In the genomic region with DNA sequence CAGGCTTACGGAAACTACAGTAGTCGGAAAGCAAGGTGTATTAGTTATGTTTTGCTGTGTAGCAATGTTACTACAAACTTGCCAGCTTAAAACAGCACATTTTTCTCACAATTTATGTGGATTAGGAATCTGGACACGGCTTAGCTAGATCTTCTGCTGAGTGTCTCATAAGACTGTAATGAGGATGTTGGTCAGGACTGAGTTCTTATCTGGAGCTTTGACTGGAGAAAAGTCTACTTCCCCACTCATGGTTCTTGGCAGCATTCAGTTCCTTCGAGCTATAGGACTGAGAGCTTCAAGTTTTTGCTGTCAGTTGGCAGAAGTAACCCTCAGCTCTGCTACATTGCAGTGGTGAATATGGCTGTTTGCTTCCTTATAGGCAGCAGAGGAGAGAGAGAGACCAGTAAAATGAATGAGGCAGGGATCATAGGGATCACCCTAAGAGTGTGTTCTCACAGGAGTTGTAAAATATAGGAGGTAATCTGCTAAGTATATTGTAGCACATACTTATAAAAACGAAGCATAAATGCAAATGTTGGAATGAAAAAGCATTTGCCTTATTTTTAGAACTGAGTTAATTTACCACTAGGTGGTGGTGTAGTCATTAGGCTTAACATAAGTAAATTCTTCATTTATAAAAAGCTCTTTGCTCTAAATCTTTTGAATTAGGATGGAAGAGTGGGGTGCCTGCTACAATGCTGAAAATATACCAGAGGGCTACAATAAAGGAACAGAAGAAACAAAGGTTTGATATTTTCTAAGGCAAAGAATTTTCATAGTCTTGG, we compare ENCODE assay signal across 10 cellular contexts. TPM values are rescaled to one million over a fixed set of nuclear protein-coding genes. Genes with fewer than 3 reads are reported as not detected.
A peak's percentile ranks its signal among the peaks of the same experiment; 100 is the strongest.
DNase-seq lines count a peak whose midpoint lies in the region; FAIRE-seq and TF ChIP-seq lines count a peak whose summit lies in the region.
"Had no signal": no experiment of that assay in that cellular context is flagged by ENCODE, and none has a peak within 500 bp of the region (broad histone marks: within the 10 kb centered on the region; RNA-seq: fewer than 3 reads in every experiment).

No MANE protein-coding gene starts in this region.

- no peak for FAIRE-seq in endothelial cell of umbilical vein (lab: Jason Lieb, UNC)

- no peak overlapping the region for H3K4me3 ChIP-seq in endothelial cell of umbilical vein (replicated peaks in 1 of 3; ENCODE audit: insufficient read depth in 1 of 3, low read depth in 1 of 3, low read length in 3 of 3)

- H3K4me1 ChIP-seq in endothelial cell of umbilical vein (ENCODE audit: control insufficient read depth, extremely low read depth, insufficient read depth, low read length) = no peaks in the 10 kb centered on the region

- intact Hi-C loops in endothelial cell of umbilical vein (cut with micrococcal nuclease) = loop anchor here (5.0 kb wide), 1 partner anchor 923 kb away; no protein-coding TSS in a partner anchor

- TF ChIP-seq POLR2A in endothelial cell of umbilical vein (IDR thresholded peaks at IDR 0.05; ENCODE audit: low read depth, low read length) = no peak

- no peak for TF ChIP-seq CTCF in endothelial cell of umbilical vein (IDR thresholded peaks at IDR 0.05; ENCODE audit: extremely low read depth in 1 of 2, insufficient read depth in 1 of 2, low read depth in 1 of 2, low read length in 2 of 2)

- H3K36me3 ChIP-seq in endothelial cell of umbilical vein (ENCODE audit: control insufficient read depth in 2 of 2, extremely low read depth in 1 of 2, insufficient read depth in 2 of 2, low read length in 2 of 2) = no peaks in the 10 kb centered on the region

- no peaks in the 10 kb centered on the region for H4K20me1 ChIP-seq in endothelial cell of umbilical vein (replicated peaks; ENCODE audit: control insufficient read depth, extremely low read depth, insufficient read depth, low read length)

- no peak overlapping the region for H2AFZ ChIP-seq in endothelial cell of umbilical vein (ENCODE audit: low read depth, low read length)

- no peaks in the 10 kb centered on the region for H3K9me1 ChIP-seq in endothelial cell of umbilical vein (replicated peaks; ENCODE audit: control insufficient read depth, extremely low read depth, insufficient read depth, low read length)

- H3K79me2 ChIP-seq in endothelial cell of umbilical vein (ENCODE audit: control insufficient read depth, insufficient read depth, low read length) = no peaks in the 10 kb centered on the region

- H3K27me3 ChIP-seq in endothelial cell of umbilical vein (ENCODE audit: control insufficient read depth in 2 of 2, insufficient read depth in 2 of 2, low read length in 2 of 2) = no peaks in the 10 kb centered on the region

- CTCF ChIA-PET in endothelial cell of umbilical vein (lab: Charles Lee) = interaction anchor here (1.0 to 1.6 kb wide), 7 partner anchors 11 to 923 kb away, joined by 3 to 7 read pairs (median 3); partner anchors contain the start of gene ALG13

- DNase-seq in NCI-H510A treated with DMSO at 0.1 percent for 48 hours (lab: John Stamatoyannopoulos, UW) (peak; percentile 1), NCI-H510A (lab: John Stamatoyannopoulos, UW) (no peak), NCI-H526 treated with DMSO at 0.1 percent for 48 hours (lab: John Stamatoyannopoulos, UW) (peak; percentile 5), endothelial cell of umbilical vein (ENCODE audit: low read depth, low spot score) (peak; percentile 1), putamen (ENCODE audit: low spot score) (peak; percentile 1), amygdala (lab: John Stamatoyannopoulos, UW) (no peak), ureter (ENCODE audit: low spot score) (no peak)
- no peak for DNase-seq in activated CD4-positive, CD25-positive, alpha-beta regulatory T cell (lab: John Stamatoyannopoulos, UW)
- DNase-seq: retina, SIG-M5 had no signal

- dilution Hi-C loops in endothelial cell of umbilical vein (cut with MboI; ENCODE audit: extremely low pct_ligation_motif_present, low sequenced_read_pairs) = no loop called here

- BruUV-seq in endothelial cell of umbilical vein (replicated peaks; lab: Mats Ljungman, UMichigan) = no TSS peak

- no peak overlapping the region for H3K4me2 ChIP-seq in endothelial cell of umbilical vein (ENCODE audit: insufficient read depth, low read length)

- no peak overlapping the region for H3K9ac ChIP-seq in endothelial cell of umbilical vein (replicated peaks; ENCODE audit: extremely low read depth, insufficient read depth, low read length)

- no peak overlapping the region for H3K27ac ChIP-seq in endothelial cell of umbilical vein (ENCODE audit: insufficient read depth, low read depth, low read length)

- POLR2A ChIA-PET in endothelial cell of umbilical vein (lab: Charles Lee) = no interaction called here

- H3K9me3 ChIP-seq in endothelial cell of umbilical vein (replicated peaks; ENCODE audit: control insufficient read depth, insufficient read depth, low read length) = no peaks in the 10 kb centered on the region

TF ChIP-seq in endothelial cell of umbilical vein, 7 proteins besides CTCF, POLR2A, EP300 and RAD21:
- TF ChIP-seq POLR2AphosphoS5 (IDR thresholded peaks at IDR 0.05; ENCODE audit: insufficient read depth, low read depth, low read length) = no peak
- no peak for TF ChIP-seq MYC (IDR thresholded peaks at IDR 0.05; ENCODE audit: low read depth, low read length)
- no peak for TF ChIP-seq GATA2 (IDR thresholded peaks at IDR 0.05; ENCODE audit: insufficient read depth, insufficient read length, low read depth, low read length)
- TF ChIP-seq EZH2 (IDR thresholded peaks at IDR 0.05; ENCODE audit: borderline replicate concordance, low read depth, low read length, severe bottlenecking) = no peak
- TF ChIP-seq MAX (IDR thresholded peaks at IDR 0.05; ENCODE audit: insufficient read depth, insufficient read length) = no peak
- TF ChIP-seq JUN (IDR thresholded peaks at IDR 0.05; ENCODE audit: borderline replicate concordance, insufficient read depth, insufficient read length, low read depth) = no peak
- no peak for TF ChIP-seq FOS (IDR thresholded peaks at IDR 0.05; ENCODE audit: borderline replicate concordance, insufficient read depth, low read length)

RNA-seq across cellular contexts. Expression of gene ALG13, which starts 38.6 kb away (rescaled TPM):
- total RNA-seq in endothelial cell of umbilical vein = 37.9 and 38.2 TPM in 2 replicates
- polyA plus RNA-seq in endothelial cell of umbilical vein = 59.2 and 60.1 TPM in 2 replicates
- polyA plus RNA-seq in endothelial cell of umbilical vein (2011; cell fraction: cytosol; rRNA removed) = 50.4 and 50.7 TPM in 2 replicates
- 232 and 290 TPM in 2 replicates for polyA plus RNA-seq in endothelial cell of umbilical vein (2011; cell fraction: nucleus; rRNA removed)
- polyA plus RNA-seq in endothelial cell of umbilical vein (2012) = 27.3 and 31.0 TPM in 2 replicates
- polyA minus RNA-seq in endothelial cell of umbilical vein = 112 and 134 TPM in 2 replicates
- polyA minus RNA-seq in endothelial cell of umbilical vein (2011; cell fraction: cytosol; rRNA and poly(A)+ RNA removed) = 26.7 TPM
- 223 and 326 TPM in 2 replicates for polyA minus RNA-seq in endothelial cell of umbilical vein (2011; cell fraction: nucleus; rRNA and poly(A)+ RNA removed)
- 78.7 TPM for total RNA-seq in ureter

Comparison
In these comparisons a context has a peak if more than half of its experiments do, and no peak if none do; other contexts are left out.
1. DNase-seq: peak in NCI-H510A treated with DMSO at 0.1 percent for 48 hours (single experiment), NCI-H526 treated with DMSO at 0.1 percent for 48 hours (single experiment), endothelial cell of umbilical vein (single experiment) and putamen (single experiment); none in NCI-H510A (single experiment), amygdala (0 of 56), activated CD4-positive, CD25-positive, alpha-beta regulatory T cell (0 of 4) and ureter (single experiment).